Comparison of ENCODE assay signal across 10 cellular contexts in the genomic region with DNA sequence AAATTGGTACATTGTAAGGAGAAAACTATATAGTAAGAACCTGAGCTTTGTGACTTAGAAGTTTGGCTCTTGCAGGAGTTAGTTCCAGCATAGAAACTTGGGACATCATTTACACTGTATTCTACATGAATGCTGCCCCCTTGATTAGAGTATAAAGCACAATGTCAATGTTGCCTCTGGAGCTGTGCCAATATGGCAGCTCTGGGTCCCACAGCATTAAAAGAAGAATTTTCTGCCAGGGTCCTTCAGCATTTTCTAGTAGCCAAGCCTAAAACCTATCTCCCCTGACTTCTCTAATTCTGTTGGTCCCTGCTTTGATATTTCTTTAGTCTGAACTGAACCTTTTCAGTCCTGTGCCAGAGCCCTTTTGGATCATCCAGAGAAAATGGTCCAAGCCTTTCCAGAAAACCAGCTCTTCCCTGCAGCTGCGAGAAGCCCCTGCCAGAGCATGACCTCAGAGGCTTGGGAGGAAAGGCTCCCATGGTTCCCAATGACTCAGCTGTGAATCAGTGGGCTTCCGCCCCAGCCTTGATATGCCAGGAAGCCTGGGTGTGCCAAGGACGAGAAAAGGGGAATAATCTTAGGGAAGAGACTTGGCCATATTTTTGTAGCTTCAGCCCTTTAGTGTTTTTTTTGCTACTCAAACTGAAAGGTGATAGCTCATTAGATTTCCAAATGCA. TPM values are rescaled to one million over a fixed set of nuclear protein-coding genes. Genes with fewer than 3 reads are reported as not detected.
DNase-seq lines count a peak whose midpoint lies in the region; ATAC-seq and TF ChIP-seq lines count a peak whose summit lies in the region.
"Had no signal": no experiment of that assay in that cellular context is flagged by ENCODE, and none has a peak within 500 bp of the region (broad histone marks: within the 10 kb centered on the region; RNA-seq: fewer than 3 reads in every experiment).

No MANE protein-coding gene starts in this region.

- no peaks in the 10 kb centered on the region for H3K9me3 ChIP-seq in Panc1 (ENCODE audit: control insufficient read depth, insufficient read depth, low read depth, low read length)

- H3K36me3 ChIP-seq in Panc1 (ENCODE audit: control insufficient read depth, insufficient read depth, low read length): no peaks in the 10 kb centered on the region

- no peaks in the 10 kb centered on the region; the same call in 1 of the 2 replicates for H3K27me3 ChIP-seq in Panc1 (ENCODE audit: control insufficient read depth, insufficient read depth, low read length)

- peak; percentile 82 for DNase-seq in AG09319 (ENCODE audit: extremely low read depth, low read depth)
- DNase-seq in Panc1 (ENCODE audit: low read depth, low spot score): peak; percentile 52
- peak; percentile 98 for DNase-seq in fibroblast of the aortic adventitia (ENCODE audit: low read depth)
- DNase-seq in omental fat pad (ENCODE audit: low spot score): peak; percentile 74
- no peak for DNase-seq in OCI-M2 (lab: John Stamatoyannopoulos, UW; ENCODE audit: unreplicated experiment)
- DNase-seq in NCI-H774 (lab: John Stamatoyannopoulos, UW): no peak
- no peak for DNase-seq in activated T-cell treated with anti-CD3 and anti-CD28 coated beads, Interleukin-2, amount 50 U/mL, for 1 hour
- no peak for DNase-seq in activated CD4-positive, CD25-positive, alpha-beta regulatory T cell (lab: John Stamatoyannopoulos, UW)
- DNase-seq: stimulated activated CD4-positive, alpha-beta T cell treated with anti-CD3 and anti-CD28 coated beads, Interleukin-1b, Interleukin-23, amount 100 ng/mL, for 48 hours had no signal

- BruUV-seq in Panc1 (replicated peaks; lab: Mats Ljungman, UMichigan): no TSS peak

- H3K4me3 ChIP-seq in Panc1 (ENCODE audit: low read depth in 2 of 2, low read length in 2 of 2) (no peak overlapping the region), fibroblast of the aortic adventitia (ENCODE audit: low read depth, low read length) (no peak overlapping the region)
- H3K4me3 ChIP-seq: SK-N-MC had no signal

- CTCF ChIA-PET in Panc1 (lab: Charles Lee): no interaction called here

- no peaks in the 10 kb centered on the region for H3K4me1 ChIP-seq in Panc1 (ENCODE audit: control insufficient read depth, insufficient read depth, low read length)

- no peak overlapping the region for H3K27ac ChIP-seq in Panc1 (ENCODE audit: low read length)
- H3K27ac ChIP-seq: SK-N-MC had no signal

- intact Hi-C loops in Panc1 (cut with micrococcal nuclease; ENCODE audit: unreplicated experiment): no loop called here

- TF ChIP-seq CTCF in AG09319 (IDR thresholded peaks at IDR 0.05; ENCODE audit: low read depth, low read length): no peak
- no peak for TF ChIP-seq CTCF in Panc1 (IDR thresholded peaks at IDR 0.05)
- no peak for TF ChIP-seq CTCF in fibroblast of the aortic adventitia (IDR thresholded peaks at IDR 0.05; ENCODE audit: insufficient read depth, low read length)
- TF ChIP-seq CTCF in omental fat pad (IDR thresholded peaks at IDR 0.05): no peak

- in situ Hi-C loops in Panc1 (cut with HindIII; ENCODE audit: low pct_unique_long_range_greater_than_20kb, low sequenced_read_pairs): no loop called here

- ATAC-seq in Panc1 (peak; percentile 87), omental fat pad (ENCODE audit: low FRiP score) (peak; percentile 98)

- POLR2A ChIA-PET in Panc1 (lab: Charles Lee): no interaction called here

RNA-seq across cellular contexts. Expression of a gene that starts 43.2 kb away (rescaled TPM):
- not detected for total RNA-seq in Panc1 (2021; ENCODE audit: unreplicated experiment)
- not detected for polyA plus RNA-seq in Panc1 (2012; ENCODE audit: insufficient read length)
- not detected in 2 replicates for total RNA-seq in fibroblast of the aortic adventitia (ENCODE audit: low replicate concordance)
- under 1 TPM in 1 of 4 donors, not detected in 3; 0.12 TPM for total RNA-seq in omental fat pad

Comparison
In these comparisons a context has a peak if more than half of its experiments do, and no peak if none do; other contexts are left out.
1. DNase-seq: peak in AG09319 (single experiment), Panc1 (single experiment), fibroblast of the aortic adventitia (single experiment) and omental fat pad (single experiment); none in OCI-M2 (single experiment), NCI-H774 (single experiment), activated T-cell treated with anti-CD3 and anti-CD28 coated beads, Interleukin-2, amount 50 U/mL, for 1 hour (single experiment) and activated CD4-positive, CD25-positive, alpha-beta regulatory T cell (0 of 4).